In the genomic region with DNA sequence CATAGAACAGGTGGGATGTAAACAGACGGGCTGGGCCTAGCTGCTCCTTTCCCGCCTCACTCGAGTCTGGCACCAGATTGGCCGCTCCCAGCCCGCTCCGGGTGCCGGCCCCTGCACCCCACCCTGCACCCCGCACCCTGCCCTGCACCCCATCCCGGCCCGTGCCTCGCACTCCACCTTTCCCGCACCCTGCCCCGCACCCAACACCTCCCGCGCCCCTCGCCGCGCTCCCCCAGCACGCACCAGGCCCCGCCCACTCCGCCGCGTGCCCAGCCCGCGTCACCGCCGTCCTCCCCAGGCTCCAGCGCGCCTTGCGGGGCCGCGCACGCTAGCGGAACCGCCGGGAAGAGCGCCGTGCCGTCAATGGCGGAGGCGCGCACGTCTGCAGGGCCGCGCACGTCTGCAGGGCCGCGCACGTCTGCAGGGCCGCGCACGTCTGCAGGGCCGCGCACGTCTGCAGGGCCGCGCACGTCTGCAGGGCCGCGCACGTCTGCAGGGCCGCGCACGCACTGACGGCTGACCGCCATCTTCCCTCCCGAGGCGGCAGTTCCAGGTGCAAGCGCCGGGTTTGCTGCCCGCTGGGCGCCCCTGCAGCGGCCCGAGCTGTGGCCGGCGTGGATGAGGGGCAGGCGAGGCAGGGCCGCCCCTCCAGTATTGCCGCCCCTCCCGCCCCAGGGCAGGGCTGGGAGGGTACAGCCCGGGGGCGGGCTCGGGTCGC, we compare ENCODE assay signal across 8 cellular contexts. TPM values are rescaled to one million over a fixed set of nuclear protein-coding genes. Genes with fewer than 3 reads are reported as not detected.
DNase-seq lines count a peak whose midpoint lies in the region; ATAC-seq and TF ChIP-seq lines count a peak whose summit lies in the region.

A gene (plus strand): TSS at position 503 of the 718 bp plus-strand sequence. CDS start 347 bp downstream, outside the sequence.

- H3K23ac ChIP-seq in IMR-90 (ENCODE audit: low read depth, low read length) = peak within 1 kb of the TSS; percentile 61

- H2BK15ac ChIP-seq in IMR-90 (ENCODE audit: low read depth, low read length) = no peak within 1 kb of the TSS

- peak; percentile 81 for ATAC-seq in GM21526 (IDR thresholded peaks at IDR 0.05; ENCODE audit: low FRiP score, unreplicated experiment)
- ATAC-seq in IMR-90 (ENCODE audit: low read depth) = peak; percentile 89

- peak within 1 kb of the TSS; percentile 89 for H2BK5ac ChIP-seq in IMR-90 (ENCODE audit: low read depth, low read length, poor library complexity, severe bottlenecking)

- in situ Hi-C loops in IMR-90 (cut with MboI; ENCODE audit: low sequenced_read_pairs) = loop anchor here (25.0 kb wide), 2 partner anchors 176 to 501 kb away; a partner anchor contains a TSS

- H2AK5ac ChIP-seq in IMR-90 (ENCODE audit: low read depth, low read length) = peak within 1 kb of the TSS; percentile 65

- no peak within 1 kb of the TSS for H2BK20ac ChIP-seq in IMR-90 (ENCODE audit: low read depth, low read length)

- H3K4me2 ChIP-seq in IMR-90 (ENCODE audit: low read depth, low read length) (peak within 1 kb of the TSS; percentile 97), OCI-LY7 (ENCODE audit: low read length) (peak within 1 kb of the TSS; percentile 93)

- H3K79me1 ChIP-seq in IMR-90 (ENCODE audit: low read depth in 1 of 2, low read length in 2 of 2) = peaks cover 0 to 33% of the 10 kb centered on the region in 2 experiments; a peak in 2 of 4 replicates

- H4K91ac ChIP-seq in IMR-90 (ENCODE audit: insufficient read depth, low read depth, low read length) = peak within 1 kb of the TSS; percentile 20; the same call in 1 of the 2 replicates

- peak within 1 kb of the TSS; percentile 59 for H3K4me3 ChIP-seq in IMR-90 (ENCODE audit: insufficient read depth, low read depth, low read length)
- peak within 1 kb of the TSS; percentile 99 for H3K4me3 ChIP-seq in OCI-LY7 (ENCODE audit: low read depth, low read length, poor library complexity, severe bottlenecking)
- peak within 1 kb of the TSS; percentile 56 for H3K4me3 ChIP-seq in mononuclear cell (ENCODE audit: low read length)

- H3K14ac ChIP-seq in IMR-90 (replicated peaks; ENCODE audit: low read depth, low read length) = peak within 1 kb of the TSS; percentile 47

- no peak for TF ChIP-seq RAD21 in IMR-90 (IDR thresholded peaks at IDR 0.05; ENCODE audit: low read length)

- peak within 1 kb of the TSS; percentile 97 for H4K5ac ChIP-seq in IMR-90 (ENCODE audit: low read depth, low read length)

- peaks cover 45% of the 10 kb centered on the region for H3K79me2 ChIP-seq in OCI-LY7 (ENCODE audit: insufficient read depth, low read depth, low read length)

- no peaks in the 10 kb centered on the region for H3K9me3 ChIP-seq in IMR-90 (ENCODE audit: control insufficient read depth, insufficient read depth, low read length)
- peaks cover 7% of the 10 kb centered on the region; the same call in 1 of the 2 replicates for H3K9me3 ChIP-seq in OCI-LY7 (ENCODE audit: low read length)
- H3K9me3 ChIP-seq in mononuclear cell (ENCODE audit: low read depth, low read length) = no peaks in the 10 kb centered on the region

- CTCF ChIA-PET in IMR-90 (lab: Yijun Ruan, JAX) (interaction anchor here (0.6 kb wide), 1 partner anchor 187 kb away, joined by 3 read pairs; no protein-coding TSS in a partner anchor), OCI-LY7 (lab: Charles Lee; ENCODE audit: unreplicated experiment) (no interaction called here)

- peak within 1 kb of the TSS; percentile 59 for H3K4ac ChIP-seq in IMR-90 (ENCODE audit: low read depth, low read length)

- H4K8ac ChIP-seq in IMR-90 (ENCODE audit: low read depth in 2 of 2, low read length in 2 of 2) = peak within 1 kb of the TSS; percentile 90 to 98

- DNase-seq in D341Med (ENCODE audit: low spot score) = peak; percentile 98
- DNase-seq in IMR-90 = peak; percentile 90
- peak; percentile 93 for DNase-seq in OCI-LY7 (ENCODE audit: low spot score)
- peak; percentile 85 for DNase-seq in activated T-cell treated with anti-CD3 and anti-CD28 coated beads for 1 hour (ENCODE audit: low read depth)
- peak; percentile 94 for DNase-seq in epidermal melanocyte (ENCODE audit: insufficient read length, low spot score)
- peak; percentile 87 to 90 for DNase-seq in stimulated activated CD8-positive, alpha-beta memory T cell treated with anti-CD3 and anti-CD28 coated beads, Interleukin-2, amount 100 ng/mL, for 48 hours (ENCODE audit: low read depth in 2 of 2)

- H3K36me3 ChIP-seq in IMR-90 (ENCODE audit: control insufficient read depth, insufficient read depth, low read length) (peaks cover 13% of the 10 kb centered on the region), OCI-LY7 (ENCODE audit: insufficient read depth, low read length) (peaks cover 42% of the 10 kb centered on the region)

- peak within 1 kb of the TSS; percentile 95 for H2AK9ac ChIP-seq in IMR-90 (replicated peaks; ENCODE audit: low read depth, low read length, poor library complexity)

- H3K27ac ChIP-seq in IMR-90 (ENCODE audit: insufficient read depth, low read length) (peak within 1 kb of the TSS; percentile 89), OCI-LY7 (ENCODE audit: low read depth, low read length, poor library complexity, severe bottlenecking) (peak within 1 kb of the TSS; percentile 84)

- intact Hi-C loops in IMR-90 (cut with micrococcal nuclease) (loop anchor here (5.0 to 10.0 kb wide), 2 partner anchors 166 to 1344 kb away; no protein-coding TSS in a partner anchor), OCI-LY7 (cut with micrococcal nuclease; ENCODE audit: unreplicated experiment) (loop anchor here (1.0 to 5.0 kb wide), 2 partner anchors 166 to 245 kb away; a partner anchor contains a TSS)

- H3K27me3 ChIP-seq in IMR-90 (ENCODE audit: control insufficient read depth, insufficient read depth, low read length) (no peaks in the 10 kb centered on the region), mononuclear cell (ENCODE audit: insufficient read depth, low read length) (no peaks in the 10 kb centered on the region)

- dilution Hi-C loops in IMR-90 (cut with HindIII; ENCODE audit: low sequenced_read_pairs, unreplicated experiment) = no loop called here

- POLR2A ChIA-PET in IMR-90 (lab: Charles Lee; ENCODE audit: unreplicated experiment) = no interaction called here
- POLR2A ChIA-PET in OCI-LY7 (lab: Charles Lee) = interaction anchor here (0.5 kb wide), 1 partner anchor 18 kb away, joined by 4 read pairs; no protein-coding TSS in a partner anchor

- BruUV-seq in IMR-90 (replicated peaks; lab: Mats Ljungman, UMichigan) (no TSS peak), OCI-LY7 (replicated peaks; lab: Mats Ljungman, UMichigan) (no TSS peak)

- H3K4me1 ChIP-seq in IMR-90 (ENCODE audit: control insufficient read depth, insufficient read depth, low read length) (peaks cover 11% of the 10 kb centered on the region), OCI-LY7 (ENCODE audit: insufficient read depth, low read length, poor library complexity, severe bottlenecking) (peaks cover 31% of the 10 kb centered on the region), mononuclear cell (ENCODE audit: insufficient read depth, low read length) (peaks cover 44% of the 10 kb centered on the region)

- TF ChIP-seq POLR2A in IMR-90 (IDR thresholded peaks at IDR 0.05; ENCODE audit: low read depth, low read length) = peak; percentile 70

- H3K56ac ChIP-seq in IMR-90 (ENCODE audit: extremely low read depth, insufficient read depth, low read length) = peak within 1 kb of the TSS; percentile 77

- H2BK120ac ChIP-seq in IMR-90 (ENCODE audit: low read depth, low read length) = peak within 1 kb of the TSS; percentile 11; the same call in 1 of the 2 replicates

- H4K20me1 ChIP-seq in IMR-90 (ENCODE audit: insufficient read depth, low read length) (peaks cover 43% of the 10 kb centered on the region), OCI-LY7 (ENCODE audit: insufficient read depth, low read length) (peaks cover 23% of the 10 kb centered on the region)

- H3K9ac ChIP-seq in IMR-90 (ENCODE audit: low read depth, low read length) = peak within 1 kb of the TSS; percentile 88

- TF ChIP-seq CTCF in IMR-90 (conservative IDR thresholded peaks at IDR 0.05; ENCODE audit: low read depth, low read length) (no peak), OCI-LY7 (conservative IDR thresholded peaks at IDR 0.05; ENCODE audit: low read length) (no peak)

- H2AFZ ChIP-seq in IMR-90 (replicated peaks; ENCODE audit: low read length, poor library complexity) = peak within 1 kb of the TSS; percentile 96
- peak within 1 kb of the TSS; percentile 93 for H2AFZ ChIP-seq in OCI-LY7 (ENCODE audit: low read length)

- H3K9me1 ChIP-seq in IMR-90 (ENCODE audit: insufficient read depth, low read length) = peaks cover 17% of the 10 kb centered on the region

- H3K18ac ChIP-seq in IMR-90 (ENCODE audit: low read depth, low read length) = peak within 1 kb of the TSS; percentile 81

- no peaks in the 10 kb centered on the region for H3K9me2 ChIP-seq in OCI-LY7 (ENCODE audit: insufficient read depth, low read length)

- WGBS in IMR-90 (ENCODE audit: extremely low coverage in 2 of 2, insufficient read length in 1 of 2), 2 experiments = 3% methylated on average over 14 of the region's 84 CpGs; no CpG with 5 or more reads in 1 of the 2 experiments

TF ChIP-seq in IMR-90, 13 proteins besides CTCF, POLR2A, EP300 and RAD21:
- TF ChIP-seq MXI1 (IDR thresholded peaks at IDR 0.05; ENCODE audit: borderline replicate concordance, low read depth, low read length) (peak; percentile 64; the same call in 1 of the 2 replicates), BHLHE40 (IDR thresholded peaks at IDR 0.05; ENCODE audit: low read depth, low read length) (peak; percentile 50; the same call in 1 of the 2 replicates), RFX5 (IDR thresholded peaks at IDR 0.05; ENCODE audit: low read depth, low read length) (no peak), MAZ (IDR thresholded peaks at IDR 0.05; ENCODE audit: borderline replicate concordance, low read depth, low read length) (peak; percentile 65; the same call in 1 of the 2 replicates), SMC3 (IDR thresholded peaks at IDR 0.05; ENCODE audit: low read depth, low read length) (no peak)
- TF ChIP-seq, protein P1, sequence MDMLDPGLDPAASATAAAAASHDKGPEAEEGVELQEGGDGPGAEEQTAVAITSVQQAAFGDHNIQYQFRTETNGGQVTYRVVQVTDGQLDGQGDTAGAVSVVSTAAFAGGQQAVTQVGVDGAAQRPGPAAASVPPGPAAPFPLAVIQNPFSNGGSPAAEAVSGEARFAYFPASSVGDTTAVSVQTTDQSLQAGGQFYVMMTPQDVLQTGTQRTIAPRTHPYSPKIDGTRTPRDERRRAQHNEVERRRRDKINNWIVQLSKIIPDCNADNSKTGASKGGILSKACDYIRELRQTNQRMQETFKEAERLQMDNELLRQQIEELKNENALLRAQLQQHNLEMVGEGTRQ (IDR thresholded peaks at IDR 0.05; ENCODE audit: low read depth, low read length) = peak; percentile 42

RNA-seq across cellular contexts. Expression of the gene that starts here (rescaled TPM):
- total RNA-seq in IMR-90 (2012; rRNA removed) = 60.6 and 88.6 TPM in 2 replicates
- 35.8 and 43.0 TPM in 2 replicates for polyA plus RNA-seq in IMR-90 (2012; rRNA removed)
- 19.8 and 19.9 TPM in 2 replicates for polyA plus RNA-seq in IMR-90 (2012; cell fraction: cytosol; rRNA removed)
- polyA plus RNA-seq in IMR-90 (2012; cell fraction: nucleus; rRNA removed; ENCODE audit: low replicate concordance) = 19.7 and 50.4 TPM in 2 replicates
- 51.5 and 60.4 TPM in 2 replicates for total RNA-seq in OCI-LY7 (2014; rRNA removed; shearing (Covaris generic))
- total RNA-seq in OCI-LY7 (2022) = 60.0 and 66.1 TPM in 2 replicates
- 44.0 TPM for total RNA-seq in mononuclear cell

Comparison
In these comparisons a context has a peak if more than half of its experiments do, and no peak if none do; other contexts are left out.
1. Peak in every context shown above with its lines: DNase-seq, ATAC-seq, H3K4me3 ChIP-seq and H3K27ac ChIP-seq.